ENCODE assay signal across 1 cellular context in the genomic region with DNA sequence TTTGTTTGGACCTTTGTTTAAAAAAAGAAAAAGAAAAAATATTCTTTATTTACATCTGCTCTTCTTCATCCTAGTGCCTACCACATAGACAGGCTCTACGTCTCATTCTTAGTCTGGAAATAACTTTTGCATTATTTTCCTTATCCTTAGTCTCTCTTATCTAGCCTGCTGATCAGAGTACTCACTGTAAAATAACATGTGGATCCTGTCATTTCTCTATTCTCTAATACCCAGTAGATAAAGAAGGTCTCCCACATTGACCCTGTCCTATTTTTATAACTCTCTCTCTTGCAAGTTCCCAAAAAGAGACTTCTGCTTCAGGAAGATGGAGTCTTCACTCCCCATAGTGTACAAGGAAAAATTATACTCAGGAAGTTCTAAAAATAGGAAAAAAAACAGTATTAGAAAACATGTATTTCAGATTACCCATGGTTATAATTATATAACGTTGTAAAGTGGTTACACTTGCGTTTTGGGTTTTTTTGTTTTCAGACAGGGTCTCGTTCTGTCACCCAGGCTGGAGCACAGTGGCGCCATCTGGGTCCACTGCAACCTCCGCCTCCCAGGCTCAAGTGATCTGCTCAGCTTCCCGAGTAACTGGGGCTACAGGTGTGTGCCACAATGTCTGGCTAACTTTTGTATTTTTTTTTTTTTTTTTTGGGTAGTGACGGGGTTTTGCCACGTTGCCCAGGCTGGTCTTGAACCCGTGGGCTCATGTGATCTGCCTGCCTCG.
TF ChIP-seq lines count a peak whose summit lies in the region.

No MANE protein-coding gene starts in this region.

TF ChIP-seq in H1, 55 proteins besides CTCF, POLR2A, EP300 and RAD21:
- TF ChIP-seq KDM1A (IDR thresholded peaks at IDR 0.05; ENCODE audit: borderline replicate concordance, low read length) (no peak), CREB1 (IDR thresholded peaks at IDR 0.05) (no peak), HDAC6 (IDR thresholded peaks at IDR 0.05; ENCODE audit: low read depth, low read length) (no peak), KDM4A (IDR thresholded peaks at IDR 0.05; ENCODE audit: low read depth, low read length, severe bottlenecking) (no peak), HDAC2 (IDR thresholded peaks at IDR 0.05; ENCODE audit: borderline replicate concordance in 1 of 2, low read depth in 2 of 2, low read length in 2 of 2) (no peak), PHF8 (conservative IDR thresholded peaks at IDR 0.05; ENCODE audit: low read depth, low read length) (no peak), SUZ12 (IDR thresholded peaks at IDR 0.05; ENCODE audit: low read length) (no peak), SAP30 (IDR thresholded peaks at IDR 0.05; ENCODE audit: insufficient read depth, insufficient replicate concordance, low read length) (no peak)
- TF ChIP-seq, protein P1, sequence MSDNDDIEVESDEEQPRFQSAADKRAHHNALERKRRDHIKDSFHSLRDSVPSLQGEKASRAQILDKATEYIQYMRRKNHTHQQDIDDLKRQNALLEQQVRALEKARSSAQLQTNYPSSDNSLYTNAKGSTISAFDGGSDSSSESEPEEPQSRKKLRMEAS (IDR thresholded peaks at IDR 0.05), result no peak
